8 cellular contexts compared by ENCODE assay signal in the genomic region with DNA sequence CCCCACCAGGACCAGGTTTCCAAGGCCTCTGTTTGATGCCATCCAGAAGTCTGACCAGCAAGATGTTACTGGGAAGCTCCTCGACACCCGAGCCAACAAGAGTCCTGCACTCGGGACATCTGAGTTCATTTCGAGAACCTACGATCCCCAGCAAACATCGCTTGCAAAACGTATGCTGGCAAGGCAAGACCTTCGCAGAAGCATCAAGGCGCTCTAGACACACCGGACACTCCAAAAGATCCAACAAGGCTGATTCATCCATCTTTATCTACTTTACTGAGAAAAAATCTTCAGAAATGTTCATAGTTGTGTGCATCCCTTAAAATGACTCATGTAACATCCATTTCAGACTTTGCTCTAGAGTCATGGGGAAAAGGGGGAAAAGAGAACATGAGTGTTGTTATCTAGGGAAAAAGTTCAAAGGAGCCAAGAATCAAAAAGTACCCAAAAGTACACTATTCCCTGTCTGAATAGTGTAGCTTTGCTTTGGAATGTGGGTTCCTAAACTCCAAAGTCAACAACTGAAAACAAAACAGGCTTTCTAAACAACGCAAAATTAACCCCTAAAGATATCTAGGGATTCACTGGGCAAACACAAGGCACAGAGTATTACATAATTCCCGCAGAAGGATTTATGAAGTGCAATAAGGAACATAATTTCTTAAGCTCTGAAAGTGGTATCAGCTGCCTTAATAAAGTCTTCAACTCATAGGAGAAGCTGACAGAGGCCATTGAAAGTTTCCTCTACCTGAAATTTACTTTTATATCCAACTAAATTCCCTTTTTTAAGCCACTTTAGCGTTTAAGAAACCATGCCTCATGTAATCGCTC. TPM values are rescaled to one million over a fixed set of nuclear protein-coding genes. Genes with fewer than 3 reads are reported as not detected.
DNase-seq lines count a peak whose midpoint lies in the region; ATAC-seq, FAIRE-seq and TF ChIP-seq lines count a peak whose summit lies in the region.

No MANE protein-coding gene starts in this region.

- no peaks in the 10 kb centered on the region for H3K9me2 ChIP-seq in GM23248 (ENCODE audit: insufficient read depth)

- H3K4me2 ChIP-seq in GM23248 (ENCODE audit: unreplicated experiment): peak overlapping the region; percentile 76

- no peak overlapping the region for H2AFZ ChIP-seq in GM23248

- H3K9ac ChIP-seq in GM23248: peak overlapping the region; percentile 92

- H3K27ac Mint-ChIP-seq in progenitor cell of endocrine pancreas: peak overlapping the region; percentile 97

- H3K27me3 ChIP-seq in GM23248 (replicated peaks; ENCODE audit: insufficient read depth) (no peaks in the 10 kb centered on the region), SJSA1 (replicated peaks) (no peaks in the 10 kb centered on the region)

- WGBS in GM23248 (ENCODE audit: low coverage in 1 of 2, low lambda C conversion rate in 2 of 2, missing lambda C conversion rate in 2 of 2), 2 experiments: 10 to 13% methylated on average over 14 of the region's 14 CpGs

- ATAC-seq in GM21717 (IDR thresholded peaks at IDR 0.05; ENCODE audit: unreplicated experiment) (no peak), GM19035 (IDR thresholded peaks at IDR 0.05; ENCODE audit: unreplicated experiment) (no peak)

- peaks cover 4% of the 10 kb centered on the region for H3K9me3 Mint-ChIP-seq in progenitor cell of endocrine pancreas (ENCODE audit: low read depth)

- H3K36me3 ChIP-seq in GM23248 (ENCODE audit: low read depth) (peaks cover 20% of the 10 kb centered on the region), SJSA1 (peaks cover 52% of the 10 kb centered on the region)

- DNase-seq in GM23248 (peak; percentile 90), SJSA1 (ENCODE audit: low read depth in 1 of 2, low spot score in 2 of 2) (peak; percentile 61 to 81), fibroblast of mammary gland (ENCODE audit: low read depth) (peak; percentile 87), progenitor cell of endocrine pancreas (ENCODE audit: low spot score, unreplicated experiment) (no peak), D721Med (ENCODE audit: insufficient read length, low spot score) (no peak), SIG-M5 treated with dmso at 0.1 percent for 504 hours (lab: John Stamatoyannopoulos, UW; ENCODE audit: unreplicated experiment) (no peak)

- H3K9me3 ChIP-seq in GM23248 (ENCODE audit: low read depth) (no peaks in the 10 kb centered on the region), SJSA1 (replicated peaks) (0 out of 2 replicates have a peak, but pooled peaks cover 2% of the 10 kb centered on the region)

- peaks cover 65% of the 10 kb centered on the region for H3K79me2 ChIP-seq in GM23248 (ENCODE audit: insufficient read depth)

- H3K4me1 ChIP-seq in GM23248 (ENCODE audit: insufficient read depth) (peaks cover 50% of the 10 kb centered on the region), SJSA1 (replicated peaks) (peaks cover 42% of the 10 kb centered on the region)

- H3K27ac ChIP-seq in GM23248 (peak overlapping the region; percentile 79), SJSA1 (peak overlapping the region; percentile 76)

- H3K27me3 Mint-ChIP-seq in progenitor cell of endocrine pancreas: no peaks in the 10 kb centered on the region

- peaks cover 13% of the 10 kb centered on the region for H4K20me1 ChIP-seq in GM23248 (ENCODE audit: insufficient read depth)

- H3K4me3 ChIP-seq in GM23248: peak overlapping the region; percentile 89
- H3K4me3 ChIP-seq in SJSA1: peak overlapping the region; percentile 85
- peak overlapping the region; percentile 95 for H3K4me3 ChIP-seq in fibroblast of mammary gland (ENCODE audit: control insufficient read depth, low read depth, low read length)

- peaks cover 43% of the 10 kb centered on the region for H3K4me1 Mint-ChIP-seq in progenitor cell of endocrine pancreas (ENCODE audit: low read depth)

- FAIRE-seq in D721Med (lab: Jason Lieb, UNC): no peak

- H3K36me3 Mint-ChIP-seq in progenitor cell of endocrine pancreas (ENCODE audit: insufficient read depth): peaks cover 13% of the 10 kb centered on the region

- in situ Hi-C loops in GM23248 (cut with MboI): no loop called here

- TF ChIP-seq CTCF in fibroblast of mammary gland (conservative IDR thresholded peaks at IDR 0.05; ENCODE audit: control insufficient read depth, insufficient read depth, low read depth, low read length): no peak
- no peak for TF ChIP-seq CTCF in progenitor cell of endocrine pancreas (IDR thresholded peaks at IDR 0.05; ENCODE audit: unreplicated experiment)
- no peak for TF ChIP-seq CTCF in D721Med (IDR thresholded peaks at IDR 0.05; ENCODE audit: insufficient read depth, missing control alignments)

- peak overlapping the region; percentile 95 for H3K4me3 Mint-ChIP-seq in progenitor cell of endocrine pancreas (ENCODE audit: low read depth)

- H3F3A ChIP-seq in GM23248 (ENCODE audit: insufficient read depth): peaks cover 58% of the 10 kb centered on the region

RNA-seq across cellular contexts. Expression of gene SH3RF1, which starts 1.6 kb away (rescaled TPM):
- total RNA-seq in GM23248 (2014; rRNA removed; shearing (Covaris generic)): 24.9 and 28.3 TPM in 2 replicates
- 53.8 and 55.5 TPM in 2 replicates for polyA plus RNA-seq in GM23248 (2016; fragmentation: Nextera tagmentation; extraction: Ambion mirVana)
- 9.0 and 14.1 TPM in 2 replicates for total RNA-seq in SJSA1 (2014; rRNA removed; shearing (Covaris generic))
- 29.6 and 31.1 TPM in 2 replicates for total RNA-seq in progenitor cell of endocrine pancreas

Comparison
In these comparisons a context has a peak if more than half of its experiments do, and no peak if none do; other contexts are left out.
1. DNase-seq: peak in GM23248 (single experiment), SJSA1 (2 of 2) and fibroblast of mammary gland (single experiment); none in progenitor cell of endocrine pancreas (single experiment), D721Med (single experiment) and SIG-M5 treated with dmso at 0.1 percent for 504 hours (single experiment).
2. Peak in every context shown above with its lines, with median percentiles within 50 percentile points of each other: H3K4me3 ChIP-seq.